15 cellular contexts compared by ENCODE assay signal in genomic region chr7:36202347-36202896, GRCh38. TPM values are rescaled to one million over a fixed set of nuclear protein-coding genes. Genes with fewer than 3 reads are reported as not detected.
DNase-seq lines count a peak whose midpoint lies in the region; ATAC-seq and TF ChIP-seq lines count a peak whose summit lies in the region.
"Had no signal": no experiment of that assay in that cellular context is flagged by ENCODE, and none has a peak within 500 bp of the region (broad histone marks: within the 10 kb centered on the region; RNA-seq: fewer than 3 reads in every experiment).

No MANE protein-coding gene starts in this region.

- CTCF ChIA-PET in activated CD4-positive, alpha-beta T cell treated with anti-CD3 and anti-CD28 coated beads, Interleukin-2, amount 10 ng/mL, durations not matched to agents 7 days and 5 days (lab: Charles Lee), result interaction anchor here (1.7 kb wide), 1 partner anchor 22 kb away, joined by 3 read pairs; no protein-coding TSS in a partner anchor

- H3K4me1 ChIP-seq in body of pancreas (peaks cover 33% of the 10 kb centered on the region), psoas muscle (peaks cover 84% of the 10 kb centered on the region)
- H3K4me1 ChIP-seq: breast epithelium, prostate gland had no signal

- peaks cover 33% of the 10 kb centered on the region for H3K4me1 Mint-ChIP-seq in activated CD4-positive, alpha-beta T cell treated with anti-CD3 and anti-CD28 coated beads, Interleukin-2, amount 10 ng/mL, durations not matched to agents 7 days and 5 days

- no peak overlapping the region for H3K27ac Mint-ChIP-seq in activated CD4-positive, alpha-beta T cell treated with anti-CD3 and anti-CD28 coated beads, Interleukin-2, amount 10 ng/mL, durations not matched to agents 7 days and 5 days

- no peaks in the 10 kb centered on the region for H3K27me3 Mint-ChIP-seq in activated CD4-positive, alpha-beta T cell treated with anti-CD3 and anti-CD28 coated beads, Interleukin-2, amount 10 ng/mL, durations not matched to agents 7 days and 5 days

- TF ChIP-seq CTCF in body of pancreas (IDR thresholded peaks at IDR 0.05), result no peak
- no peak for TF ChIP-seq CTCF in psoas muscle (IDR thresholded peaks at IDR 0.05)

- no peak for TF ChIP-seq POLR2A in body of pancreas (IDR thresholded peaks at IDR 0.05)

- POLR2A ChIA-PET in activated CD4-positive, alpha-beta T cell treated with anti-CD3 and anti-CD28 coated beads, Interleukin-2, amount 10 ng/mL, durations not matched to agents 7 days and 5 days (lab: Charles Lee), result no interaction called here

- H3K27me3 ChIP-seq in body of pancreas (no peaks in the 10 kb centered on the region), psoas muscle (ENCODE audit: insufficient read depth in 3 of 3, low read length in 2 of 3) (no peaks in the 10 kb centered on the region)
- H3K27me3 ChIP-seq: breast epithelium had no signal

- H3K36me3 ChIP-seq in body of pancreas (replicated peaks in 1 of 2; ENCODE audit: insufficient read depth in 1 of 2, low read depth in 2 of 2) (no peaks in the 10 kb centered on the region), psoas muscle (ENCODE audit: insufficient read depth in 1 of 2, low read depth in 1 of 2) (no peaks in the 10 kb centered on the region)
- H3K36me3 ChIP-seq: breast epithelium, prostate gland had no signal

- WGBS in body of pancreas, 2 donors, result 35 to 36% methylated on average over 11 of the region's 11 CpGs
- WGBS in psoas muscle, 3 donors, result 50 to 71% (median 51%) methylated on average over 11 of the region's 11 CpGs

- DNase-seq in ELR (ENCODE audit: low read depth) (peak; percentile 18), NCI-H226 (peak; percentile 75), body of pancreas (peak in 1 of 4 donors; percentile 27), psoas muscle (no peak), NCI-H1694 treated with DMSO at 0.1 percent for 48 hours (lab: John Stamatoyannopoulos, UW) (no peak), ureter (ENCODE audit: low spot score) (no peak)
- DNase-seq in activated CD4-positive, alpha-beta T cell treated with anti-CD3 and anti-CD28 coated beads, Interleukin-2, amount 10 ng/mL, durations not matched to agents 7 days and 5 days, result no peak
- DNase-seq: DMS153; effector CD8-positive, alpha-beta T cell; NCI-H187; NCI-H446 treated with DMSO at 0.1 percent for 48 hours; SHP77 treated with DMSO at 0.1 percent for 48 hours; stimulated activated CD4-positive, alpha-beta T cell treated with anti-CD3 and anti-CD28 coated beads, Interleukin-15, amount 100 ng/mL, for 24 hours had no signal

- H3K4me3 ChIP-seq in body of pancreas (no peak overlapping the region), psoas muscle (no peak overlapping the region)
- H3K4me3 ChIP-seq: breast epithelium, prostate gland had no signal

- H3K27ac ChIP-seq in body of pancreas (no peak overlapping the region), psoas muscle (peak overlapping the region; percentile 34)
- H3K27ac ChIP-seq: prostate gland had no signal

- intact Hi-C loops in body of pancreas (cut with DNase I), result no loop called here
- intact Hi-C loops in psoas muscle (cut with DNase I), result no loop called here

- H3K36me3 Mint-ChIP-seq in activated CD4-positive, alpha-beta T cell treated with anti-CD3 and anti-CD28 coated beads, Interleukin-2, amount 10 ng/mL, durations not matched to agents 7 days and 5 days (ENCODE audit: low read depth), result no peaks in the 10 kb centered on the region

- H3K9me3 ChIP-seq in body of pancreas, result no peaks in the 10 kb centered on the region
- H3K9me3 ChIP-seq in psoas muscle, result no peaks in the 10 kb centered on the region
- H3K9me3 ChIP-seq: breast epithelium, prostate gland had no signal

- peaks cover 3% of the 10 kb centered on the region for H3K9me3 Mint-ChIP-seq in activated CD4-positive, alpha-beta T cell treated with anti-CD3 and anti-CD28 coated beads, Interleukin-2, amount 10 ng/mL, durations not matched to agents 7 days and 5 days

- ATAC-seq in body of pancreas (peak; percentile 15), psoas muscle (no peak)

- H3K4me3 Mint-ChIP-seq in activated CD4-positive, alpha-beta T cell treated with anti-CD3 and anti-CD28 coated beads, Interleukin-2, amount 10 ng/mL, durations not matched to agents 7 days and 5 days, result no peak overlapping the region

RNA-seq across cellular contexts. Expression of gene EEPD1, which starts 49.4 kb away (rescaled TPM):
- total RNA-seq in body of pancreas, result 10 to 100 TPM; 13.5 to 24.1 TPM
- 10 to 100 TPM; 13.3 to 51.3 (median 32.7) TPM for total RNA-seq in psoas muscle
- 10 to 100 TPM in 2 of 3 donors, 1 to 10 TPM in 1; 7.3 to 61.2 (median 45.5) TPM for polyA plus RNA-seq in psoas muscle
- total RNA-seq in ureter, result 11.4 TPM
- total RNA-seq in activated CD4-positive, alpha-beta T cell treated with anti-CD3 and anti-CD28 coated beads, Interleukin-2, amount 10 ng/mL, durations not matched to agents 7 days and 5 days, result 10 to 100 TPM; 11.9 to 13.8 TPM

Comparison
In these comparisons a context has a peak if more than half of its experiments do, and no peak if none do; other contexts are left out.
1. DNase-seq: peak in ELR (single experiment) and NCI-H226 (single experiment); none in psoas muscle (0 of 2), NCI-H1694 treated with DMSO at 0.1 percent for 48 hours (single experiment), ureter (single experiment) and activated CD4-positive, alpha-beta T cell treated with anti-CD3 and anti-CD28 coated beads, Interleukin-2, amount 10 ng/mL, durations not matched to agents 7 days and 5 days (single experiment).